17 cellular contexts compared by ENCODE assay signal in the genomic region with DNA sequence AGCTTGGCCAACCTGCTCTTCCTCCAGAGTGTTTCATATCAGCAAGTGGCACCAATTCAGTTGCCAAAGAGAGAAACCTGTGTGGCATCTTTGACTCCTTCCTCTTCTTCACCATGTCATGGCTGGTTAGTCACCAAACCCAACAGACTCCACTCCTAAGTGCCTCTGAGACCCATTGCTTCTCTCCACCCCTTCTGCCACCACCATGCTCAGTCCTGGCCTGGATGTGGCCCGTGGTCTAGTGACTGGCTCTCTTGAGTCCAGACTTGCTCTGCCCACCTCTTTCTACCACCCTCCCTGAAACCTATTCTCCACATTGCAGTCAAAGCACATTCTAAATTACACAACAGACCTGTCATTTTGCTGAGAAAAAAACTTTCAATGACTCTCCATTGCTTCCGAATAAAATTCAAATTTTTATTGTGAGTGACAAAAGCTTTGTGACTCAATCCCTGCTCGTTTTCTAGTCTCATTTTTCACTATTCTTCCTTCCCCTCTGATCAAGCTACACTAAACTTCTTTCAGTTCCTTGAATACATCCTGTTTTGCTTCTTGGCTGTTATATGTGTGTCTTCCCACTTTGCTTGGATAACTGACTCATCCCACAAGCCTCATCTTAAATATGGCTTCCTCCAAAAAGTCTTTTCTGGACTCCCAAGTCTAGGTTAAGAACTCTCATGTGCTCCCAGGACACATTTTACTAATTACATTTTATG. TPM values are rescaled to one million over a fixed set of nuclear protein-coding genes. Genes with fewer than 3 reads are reported as not detected.
DNase-seq lines count a peak whose midpoint lies in the region; ATAC-seq and TF ChIP-seq lines count a peak whose summit lies in the region.
"Had no signal": no experiment of that assay in that cellular context is flagged by ENCODE, and none has a peak within 500 bp of the region (broad histone marks: within the 10 kb centered on the region; RNA-seq: fewer than 3 reads in every experiment).

No MANE protein-coding gene starts in this region.

- H3K9me3 ChIP-seq in naive thymus-derived CD4-positive, alpha-beta T cell (ENCODE audit: control insufficient read depth in 2 of 3, low read length in 3 of 3): no peaks in the 10 kb centered on the region
- no peaks in the 10 kb centered on the region for H3K9me3 ChIP-seq in adrenal gland (replicated peaks in 1 of 3)
- H3K9me3 ChIP-seq: body of pancreas, gastrocnemius medialis, prostate gland had no signal

- peak; percentile 27 for ATAC-seq in naive thymus-derived CD4-positive, alpha-beta T cell
- ATAC-seq in HG03025 (IDR thresholded peaks at IDR 0.05; ENCODE audit: low FRiP score, unreplicated experiment): no peak
- ATAC-seq: body of pancreas; effector memory CD8-positive, alpha-beta T cell; gastrocnemius medialis had no signal

- H3K36me3 ChIP-seq in naive thymus-derived CD4-positive, alpha-beta T cell (ENCODE audit: control insufficient read depth in 2 of 3, insufficient read depth in 3 of 3, low read length in 3 of 3): no peaks in the 10 kb centered on the region
- no peaks in the 10 kb centered on the region for H3K36me3 ChIP-seq in adrenal gland (replicated peaks in 1 of 2)
- H3K36me3 ChIP-seq: gastrocnemius medialis, prostate gland had no signal

- no peak overlapping the region for H3K27ac Mint-ChIP-seq in naive thymus-derived CD4-positive, alpha-beta T cell
- H3K27ac Mint-ChIP-seq: effector memory CD8-positive, alpha-beta T cell had no signal

- H3K4me3 Mint-ChIP-seq in naive thymus-derived CD4-positive, alpha-beta T cell: no peak overlapping the region
- H3K4me3 Mint-ChIP-seq: effector memory CD8-positive, alpha-beta T cell had no signal

- no peak overlapping the region for H3K4me3 ChIP-seq in naive thymus-derived CD4-positive, alpha-beta T cell (ENCODE audit: low read length)
- no peak overlapping the region for H3K4me3 ChIP-seq in adrenal gland
- H3K4me3 ChIP-seq: body of pancreas, gastrocnemius medialis, prostate gland had no signal

- H3K27me3 ChIP-seq in naive thymus-derived CD4-positive, alpha-beta T cell (ENCODE audit: control insufficient read depth in 2 of 2, insufficient read depth in 2 of 2, low read length in 2 of 2): no peaks in the 10 kb centered on the region
- H3K27me3 ChIP-seq in adrenal gland: no peaks in the 10 kb centered on the region
- H3K27me3 ChIP-seq: body of pancreas, gastrocnemius medialis had no signal

- intact Hi-C loops in naive thymus-derived CD4-positive, alpha-beta T cell (cut with micrococcal nuclease): no loop called here
- intact Hi-C loops in posterior cingulate gyrus (cut with DNase I) (no loop called here), adrenal gland (cut with DNase I) (no loop called here)

- WGBS in adrenal gland, 4 donors: 53 to 59% (median 53%) methylated on average over 3 of the region's 3 CpGs

- CTCF ChIA-PET in naive thymus-derived CD4-positive, alpha-beta T cell (lab: Charles Lee): no interaction called here

- no peak for TF ChIP-seq POLR2A in adrenal gland (IDR thresholded peaks at IDR 0.05)

- H3K27me3 Mint-ChIP-seq in naive thymus-derived CD4-positive, alpha-beta T cell: peaks cover 0 to 4% (median 0%) of the 10 kb centered on the region in 5 donors

- in situ Hi-C loops in GM13977 (cut with MboI; ENCODE audit: low pct_unique_long_range_greater_than_20kb, low sequenced_read_pairs, unreplicated experiment): no loop called here

- TF ChIP-seq CTCF in GM13977 (IDR thresholded peaks at IDR 0.05; ENCODE audit: extremely low read depth, insufficient read depth, missing control alignments): no peak
- TF ChIP-seq CTCF in adrenal gland (IDR thresholded peaks at IDR 0.05): no peak

- peak; percentile 67 for DNase-seq in stimulated activated CD4-positive, alpha-beta T cell treated with anti-CD3 and anti-CD28 coated beads, Interleukin-1b, Interleukin-23, amount 100 ng/mL, for 48 hours
- DNase-seq in stimulated activated CD4-positive, alpha-beta T cell treated with anti-CD3 and anti-CD28 coated beads, Interleukin-12 subunit alpha, Interleukin-12 subunit beta, amount 100 ng/mL, for 4 hours: no peak
- DNase-seq in activated T-cell treated with anti-CD3 and anti-CD28 coated beads, Interleukin-2, amount 50 U/mL, for 48 hours: peak; percentile 59 to 63
- DNase-seq in naive thymus-derived CD4-positive, alpha-beta T cell: no peak
- no peak for DNase-seq in posterior cingulate gyrus
- no peak for DNase-seq in GM13977 (ENCODE audit: low spot score)
- no peak for DNase-seq in adrenal gland
- DNase-seq: body of pancreas; effector memory CD8-positive, alpha-beta T cell; gastrocnemius medialis; NCI-H1694 treated with DMSO at 0.1 percent for 48 hours; NCI-H524 treated with DMSO at 0.1 percent for 48 hours had no signal

- POLR2A ChIA-PET in naive thymus-derived CD4-positive, alpha-beta T cell (lab: Charles Lee): no interaction called here

- H3K4me1 Mint-ChIP-seq in naive thymus-derived CD4-positive, alpha-beta T cell: peaks cover 0 to 6% (median 0%) of the 10 kb centered on the region in 7 donors

- peaks cover 0 to 23% (median 10%) of the 10 kb centered on the region in 11 donors for H3K9me3 Mint-ChIP-seq in naive thymus-derived CD4-positive, alpha-beta T cell

- peaks cover 0 to 4% (median 0%) of the 10 kb centered on the region in 5 donors for H3K36me3 Mint-ChIP-seq in naive thymus-derived CD4-positive, alpha-beta T cell

- H3K4me1 ChIP-seq in naive thymus-derived CD4-positive, alpha-beta T cell (ENCODE audit: control insufficient read depth in 2 of 2, insufficient read depth in 2 of 2, low read length in 2 of 2): no peaks in the 10 kb centered on the region
- H3K4me1 ChIP-seq in adrenal gland (replicated peaks in 1 of 2): no peaks in the 10 kb centered on the region
- H3K4me1 ChIP-seq: body of pancreas, gastrocnemius medialis, prostate gland had no signal

- no peak overlapping the region for H3K27ac ChIP-seq in naive thymus-derived CD4-positive, alpha-beta T cell (ENCODE audit: low read depth, low read length)
- H3K27ac ChIP-seq in adrenal gland: no peak overlapping the region
- H3K27ac ChIP-seq: body of pancreas, C4-2B, gastrocnemius medialis, KMS-11, prostate gland had no signal

RNA-seq across cellular contexts. Expression of gene TNFSF11, which starts 12.0 kb away (rescaled TPM):
- under 1 TPM in 2 of 5 experiments, not detected in 3; 0.13 to 0.44 TPM for total RNA-seq in naive thymus-derived CD4-positive, alpha-beta T cell
- polyA plus RNA-seq in naive thymus-derived CD4-positive, alpha-beta T cell: not detected
- not detected for total RNA-seq in adrenal gland
- polyA plus RNA-seq in adrenal gland: not detected
- total RNA-seq: subcutaneous adipose tissue had no signal

Comparison
In these comparisons a context has a peak if more than half of its experiments do, and no peak if none do; other contexts are left out.
1. DNase-seq: peak in stimulated activated CD4-positive, alpha-beta T cell treated with anti-CD3 and anti-CD28 coated beads, Interleukin-1b, Interleukin-23, amount 100 ng/mL, for 48 hours (single experiment) and activated T-cell treated with anti-CD3 and anti-CD28 coated beads, Interleukin-2, amount 50 U/mL, for 48 hours (2 of 2); none in stimulated activated CD4-positive, alpha-beta T cell treated with anti-CD3 and anti-CD28 coated beads, Interleukin-12 subunit alpha, Interleukin-12 subunit beta, amount 100 ng/mL, for 4 hours (single experiment), naive thymus-derived CD4-positive, alpha-beta T cell (0 of 9), posterior cingulate gyrus (0 of 10), GM13977 (single experiment) and adrenal gland (0 of 7).